9 cellular contexts compared by ENCODE assay signal in genomic region chr20:47867831-47868230, GRCh38.
"Had no signal": no experiment of that assay in that cellular context is flagged by ENCODE, and none has a peak within 500 bp of the region (broad histone marks: within the 10 kb centered on the region; RNA-seq: fewer than 3 reads in every experiment).

No MANE protein-coding gene starts in this region.

- DNase-seq: GM23248, GOT3, H7, HFFc6, IMR-90 had no signal

- ATAC-seq: HCT116, K562 had no signal

- H3K36me3 ChIP-seq: HAP-1 had no signal

- H3K9ac ChIP-seq: GM23248 had no signal

- H3K27ac ChIP-seq: GM23248, HL-60 had no signal

- H3K9me3 ChIP-seq: HAP-1 had no signal

- H3K4me1 ChIP-seq: HAP-1 had no signal

- H2AFZ ChIP-seq: GM23248 had no signal

- FAIRE-seq: K562 had no signal

- H3K4me3 ChIP-seq: GM23248, HAP-1, K562 had no signal
